In the genomic region with DNA sequence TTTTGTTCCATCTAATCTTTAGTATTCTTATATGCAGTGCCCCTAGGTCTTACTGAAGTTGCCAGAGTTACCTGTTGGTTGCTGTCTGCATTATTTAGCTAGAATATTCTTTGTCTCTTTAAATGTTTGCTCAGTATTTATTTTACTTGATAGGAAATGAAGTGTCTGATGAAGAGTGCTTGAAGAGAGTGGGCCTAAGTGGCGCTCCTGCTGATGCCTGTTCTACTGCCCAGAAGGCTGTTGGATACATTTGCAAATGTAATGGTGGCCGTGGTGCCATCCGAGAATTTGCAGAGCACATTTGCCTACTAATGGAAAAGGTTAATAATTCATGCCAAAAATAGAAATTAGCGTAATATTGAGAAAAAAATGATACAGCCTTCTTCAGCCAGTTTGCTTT, we compare ENCODE assay signal across 23 cellular contexts.
"Had no signal": no experiment of that assay in that cellular context is flagged by ENCODE, and none has a peak within 500 bp of the region (broad histone marks: within the 10 kb centered on the region; RNA-seq: fewer than 3 reads in every experiment).

No MANE protein-coding gene starts in this region.

- DNase-seq: activated CD4-positive, alpha-beta T cell treated with anti-CD3 and anti-CD28 coated beads, Interleukin-2, amount 10 ng/mL, durations not matched to agents 7 days and 5 days; activated CD4-positive, CD25-positive, alpha-beta regulatory T cell treated with anti-CD3 and anti-CD28 coated beads, Interleukin-2, amount 50 U/mL, for 72 hours; activated CD8-positive, alpha-beta memory T cell treated with anti-CD3 and anti-CD28 coated beads, Interleukin-2, amount 10 ng/mL, durations not matched to agents 7 days and 5 days; activated CD8-positive, alpha-beta T cell treated with anti-CD3 and anti-CD28 coated beads for 36 hours; activated gamma-delta T cell; activated naive CD4-positive, alpha-beta T cell treated with anti-CD3 and anti-CD28 coated beads, Interleukin-2, amount 50 U/mL, for 16 hours; activated naive CD8-positive, alpha-beta T cell treated with anti-CD3 and anti-CD28 coated beads, Interleukin-2, amount 50 U/mL, for 24 hours; cerebellar nuclear complex; esophagus squamous epithelium; gastrocnemius medialis; hippocampal formation; kidney glomerular epithelial cell; left ventricle myocardium inferior; naive thymus-derived CD8-positive, alpha-beta T cell; stimulated activated CD4-positive, alpha-beta T cell treated with anti-CD3 and anti-CD28 coated beads, Interleukin-2, amount 100 ng/mL, for 48 hours; stimulated activated CD8-positive, alpha-beta memory T cell treated with anti-CD3 and anti-CD28 coated beads, Interleukin-4, amount 100 ng/mL, for 48 hours; stimulated activated naive B cell treated with anti-CD40 and anti-IgM and Interleukin-4, amounts not matched to agents 10 μg/mL and 1 μg/mL and 100 μg/mL, for 72 hours; testis; trophoblast cell; uterus; WERI-Rb-1 had no signal

- H3K9me3 Mint-ChIP-seq: activated CD4-positive, alpha-beta T cell treated with anti-CD3 and anti-CD28 coated beads, Interleukin-2, amount 10 ng/mL, durations not matched to agents 7 days and 5 days; activated CD8-positive, alpha-beta T cell treated with anti-CD3 and anti-CD28 coated beads for 36 hours; activated naive CD8-positive, alpha-beta T cell treated with anti-CD3 and anti-CD28 coated beads, Interleukin-2, amount 50 U/mL, for 24 hours; activated T-helper 1 cell treated with anti-CD3 and anti-CD28 coated beads, Interleukin-12 subunit alpha, Interleukin-12 subunit beta, Interleukin-2, Interleukin-4 antibody, amounts not matched to agents 30 ng/mL and 10 ng/mL and 1 ng/mL, durations not matched to agents 14 hours and 24 hours and 36 hours; naive thymus-derived CD8-positive, alpha-beta T cell; neural progenitor cell; stimulated activated naive B cell treated with anti-CD40 and anti-IgM and Interleukin-4, amounts not matched to agents 10 μg/mL and 1 μg/mL and 100 μg/mL, for 72 hours had no signal

- H3K27me3 Mint-ChIP-seq: activated CD4-positive, alpha-beta T cell treated with anti-CD3 and anti-CD28 coated beads, Interleukin-2, amount 10 ng/mL, durations not matched to agents 7 days and 5 days; activated CD8-positive, alpha-beta memory T cell treated with anti-CD3 and anti-CD28 coated beads, Interleukin-2, amount 10 ng/mL, durations not matched to agents 7 days and 5 days; activated CD8-positive, alpha-beta T cell treated with anti-CD3 and anti-CD28 coated beads for 36 hours; activated naive CD8-positive, alpha-beta T cell treated with anti-CD3 and anti-CD28 coated beads, Interleukin-2, amount 50 U/mL, for 24 hours; naive thymus-derived CD8-positive, alpha-beta T cell; stimulated activated naive B cell treated with anti-CD40 and anti-IgM and Interleukin-4, amounts not matched to agents 10 μg/mL and 1 μg/mL and 100 μg/mL, for 72 hours had no signal

- ATAC-seq: activated CD8-positive, alpha-beta memory T cell treated with anti-CD3 and anti-CD28 coated beads, Interleukin-2, amount 10 ng/mL, durations not matched to agents 7 days and 5 days; activated CD8-positive, alpha-beta T cell treated with anti-CD3 and anti-CD28 coated beads for 36 hours; activated naive CD8-positive, alpha-beta T cell treated with anti-CD3 and anti-CD28 coated beads, Interleukin-2, amount 50 U/mL, for 24 hours; gastrocnemius medialis; naive thymus-derived CD8-positive, alpha-beta T cell; stimulated activated naive B cell treated with anti-CD40 and anti-IgM and Interleukin-4, amounts not matched to agents 10 μg/mL and 1 μg/mL and 100 μg/mL, for 72 hours had no signal

- H3K27ac Mint-ChIP-seq: activated CD4-positive, alpha-beta T cell treated with anti-CD3 and anti-CD28 coated beads, Interleukin-2, amount 10 ng/mL, durations not matched to agents 7 days and 5 days; activated CD8-positive, alpha-beta memory T cell treated with anti-CD3 and anti-CD28 coated beads, Interleukin-2, amount 10 ng/mL, durations not matched to agents 7 days and 5 days; activated CD8-positive, alpha-beta T cell treated with anti-CD3 and anti-CD28 coated beads for 36 hours; activated naive CD8-positive, alpha-beta T cell treated with anti-CD3 and anti-CD28 coated beads, Interleukin-2, amount 50 U/mL, for 24 hours; activated T-helper 1 cell treated with anti-CD3 and anti-CD28 coated beads, Interleukin-12 subunit alpha, Interleukin-12 subunit beta, Interleukin-2, Interleukin-4 antibody, amounts not matched to agents 30 ng/mL and 10 ng/mL and 1 ng/mL, durations not matched to agents 14 hours and 24 hours and 36 hours; neural progenitor cell; stimulated activated naive B cell treated with anti-CD40 and anti-IgM and Interleukin-4, amounts not matched to agents 10 μg/mL and 1 μg/mL and 100 μg/mL, for 72 hours had no signal

- H3K4me1 Mint-ChIP-seq: activated CD4-positive, alpha-beta T cell treated with anti-CD3 and anti-CD28 coated beads, Interleukin-2, amount 10 ng/mL, durations not matched to agents 7 days and 5 days; activated CD8-positive, alpha-beta memory T cell treated with anti-CD3 and anti-CD28 coated beads, Interleukin-2, amount 10 ng/mL, durations not matched to agents 7 days and 5 days; activated naive CD8-positive, alpha-beta T cell treated with anti-CD3 and anti-CD28 coated beads, Interleukin-2, amount 50 U/mL, for 24 hours; neural progenitor cell; stimulated activated naive B cell treated with anti-CD40 and anti-IgM and Interleukin-4, amounts not matched to agents 10 μg/mL and 1 μg/mL and 100 μg/mL, for 72 hours had no signal

- H3K4me3 Mint-ChIP-seq: activated CD4-positive, alpha-beta T cell treated with anti-CD3 and anti-CD28 coated beads, Interleukin-2, amount 10 ng/mL, durations not matched to agents 7 days and 5 days; activated CD8-positive, alpha-beta memory T cell treated with anti-CD3 and anti-CD28 coated beads, Interleukin-2, amount 10 ng/mL, durations not matched to agents 7 days and 5 days; activated CD8-positive, alpha-beta T cell treated with anti-CD3 and anti-CD28 coated beads for 36 hours; activated naive CD8-positive, alpha-beta T cell treated with anti-CD3 and anti-CD28 coated beads, Interleukin-2, amount 50 U/mL, for 24 hours; activated T-helper 1 cell treated with anti-CD3 and anti-CD28 coated beads, Interleukin-12 subunit alpha, Interleukin-12 subunit beta, Interleukin-2, Interleukin-4 antibody, amounts not matched to agents 30 ng/mL and 10 ng/mL and 1 ng/mL, durations not matched to agents 14 hours and 24 hours and 36 hours; naive thymus-derived CD8-positive, alpha-beta T cell; neural progenitor cell; stimulated activated naive B cell treated with anti-CD40 and anti-IgM and Interleukin-4, amounts not matched to agents 10 μg/mL and 1 μg/mL and 100 μg/mL, for 72 hours had no signal
